ENCODE assay signal across 19 cellular contexts in the genomic region with DNA sequence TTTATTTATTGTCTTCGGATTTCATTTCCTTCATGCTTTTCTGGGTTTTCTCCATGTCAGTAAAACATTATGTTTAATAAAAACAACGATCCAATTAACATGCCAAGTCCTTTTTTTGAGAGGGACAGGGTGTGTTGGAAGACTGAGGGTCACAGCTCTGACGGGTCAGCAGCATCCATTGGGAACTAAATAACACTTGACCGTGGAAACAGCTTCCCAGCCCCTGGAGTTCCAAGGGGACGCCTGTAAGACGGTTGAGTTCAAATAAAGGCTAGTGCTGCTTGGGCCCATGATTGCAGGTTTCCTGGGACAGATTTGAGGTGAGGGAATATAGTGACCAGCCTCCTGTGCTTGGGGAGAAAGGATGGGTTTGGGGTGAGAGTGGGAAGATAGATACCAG. TPM values are rescaled to one million over a fixed set of nuclear protein-coding genes. Genes with fewer than 3 reads are reported as not detected.
A peak's percentile ranks its signal among the peaks of the same experiment; 100 is the strongest.
DNase-seq lines count a peak whose midpoint lies in the region; ATAC-seq and TF ChIP-seq lines count a peak whose summit lies in the region.
"Had no signal": no experiment of that assay in that cellular context is flagged by ENCODE, and none has a peak within 500 bp of the region (broad histone marks: within the 10 kb centered on the region; RNA-seq: fewer than 3 reads in every experiment).

No MANE protein-coding gene starts in this region.

- H3K4me1 ChIP-seq in right cardiac atrium (ENCODE audit: control insufficient read depth, insufficient read depth, low read length): peaks cover 3% of the 10 kb centered on the region
- peaks cover 0 to 5% of the 10 kb centered on the region in 2 donors for H3K4me1 ChIP-seq in adrenal gland (replicated peaks in 1 of 2)

- ATAC-seq in left ventricle myocardium superior: no peak
- peak in 1 of 2 donors; percentile 49 for ATAC-seq in right cardiac atrium
- no peak for ATAC-seq in Right ventricle myocardium inferior
- no peak for ATAC-seq in GM18870 (IDR thresholded peaks at IDR 0.05; ENCODE audit: unreplicated experiment)
- ATAC-seq: CD8-positive, alpha-beta T cell; GM12878; GM23338; HCT116 had no signal

- 66% methylated on average over 6 of the region's 6 CpGs for WGBS in right cardiac atrium
- 68 to 75% (median 70%) methylated on average over 6 of the region's 6 CpGs for WGBS in adrenal gland, 4 donors

- intact Hi-C loops in cardiac septum (cut with DNase I) (no loop called here), left ventricle myocardium superior (cut with micrococcal nuclease) (no loop called here), right cardiac atrium (cut with DNase I) (no loop called here), Right ventricle myocardium inferior (cut with DNase I) (no loop called here), adrenal gland (cut with DNase I) (no loop called here)

- H3K36me3 ChIP-seq in adrenal gland (replicated peaks in 1 of 2): no peaks in the 10 kb centered on the region
- H3K36me3 ChIP-seq: BLaER1 had no signal

- TF ChIP-seq POLR2A in adrenal gland (IDR thresholded peaks at IDR 0.05): no peak

- no peaks in the 10 kb centered on the region for H3K27me3 ChIP-seq in right cardiac atrium (ENCODE audit: control insufficient read depth, insufficient read depth)
- no peaks in the 10 kb centered on the region for H3K27me3 ChIP-seq in adrenal gland
- H3K27me3 ChIP-seq: BLaER1 had no signal

- no peak overlapping the region for H3K4me3 ChIP-seq in right cardiac atrium (ENCODE audit: low read length)
- no peak overlapping the region for H3K4me3 ChIP-seq in adrenal gland
- H3K4me3 ChIP-seq: BLaER1, GM12878, GM23338 had no signal

- H3K9me3 ChIP-seq in right cardiac atrium (ENCODE audit: control insufficient read depth, low read length) (no peaks in the 10 kb centered on the region), adrenal gland (replicated peaks in 1 of 3) (no peaks in the 10 kb centered on the region)

- peak; percentile 66 for DNase-seq in cardiac septum (ENCODE audit: low spot score)
- DNase-seq in left ventricle myocardium superior: no peak
- DNase-seq in right cardiac atrium: no peak
- DNase-seq in Right ventricle myocardium inferior (ENCODE audit: missing footprints): no peak
- DNase-seq in adrenal gland: peak in 1 of 7 donors; percentile 66
- DNase-seq: CD4-positive, CD25-positive, alpha-beta regulatory T cell; CD8-positive, alpha-beta T cell; DMS 273 treated with DMSO at 0.1 percent for 48 hours; DMS79; EL; GDM1; H9 had no signal

- no peak for TF ChIP-seq CTCF in adrenal gland (IDR thresholded peaks at IDR 0.05)

- peak overlapping the region; percentile 47 for H3K27ac ChIP-seq in right cardiac atrium (ENCODE audit: low read length)
- peak overlapping the region in 3 of 5 donors; percentile 19 to 85 (median 22) for H3K27ac ChIP-seq in adrenal gland
- H3K27ac ChIP-seq: 22Rv1, BLaER1, C4-2B had no signal

RNA-seq across cellular contexts. Expression of gene NEURL1B, which starts 30.4 kb away (rescaled TPM):
- total RNA-seq in cardiac septum (19.7 TPM), left ventricle myocardium superior (32.0 TPM), right cardiac atrium (10 to 100 TPM; 13.2 to 23.1 (median 18.1) TPM), Right ventricle myocardium inferior (37.1 TPM), adrenal gland (10 to 100 TPM; 26.2 to 99.9 (median 60.5) TPM)
- polyA plus RNA-seq in right cardiac atrium (16.7 TPM), adrenal gland (10 to 100 TPM in 2 of 3 donors, 1 to 10 TPM in 1; 9.8 to 17.9 (median 13.9) TPM)
- polyA plus RNA-seq: CD4-positive, CD25-positive, alpha-beta regulatory T cell had no signal
